Comparison of ENCODE assay signal across 1 cellular context in the genomic region with DNA sequence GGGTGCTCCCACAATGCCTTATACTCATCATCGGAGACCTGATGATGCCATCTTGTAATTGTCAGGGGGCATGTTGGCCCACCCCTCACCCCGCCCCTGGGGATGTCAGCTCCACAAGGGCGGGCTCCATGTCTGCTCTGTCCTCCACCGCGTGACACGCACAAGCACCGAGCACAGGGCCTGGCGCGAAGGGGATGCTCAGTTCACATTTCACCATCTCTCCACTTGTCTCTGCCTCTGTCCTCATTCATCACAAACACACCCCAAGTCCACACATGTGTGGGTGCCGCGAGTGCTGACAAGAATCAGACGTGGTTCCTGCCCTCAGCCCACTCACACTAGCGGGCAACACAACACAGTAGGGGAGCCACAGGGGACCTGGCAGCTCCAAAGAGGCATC.
TF ChIP-seq lines count a peak whose summit lies in the region.

No MANE protein-coding gene starts in this region.

TF ChIP-seq in HepG2, 621 proteins besides CTCF, POLR2A, EP300 and RAD21 (continued from another document):
- TF ChIP-seq SYNCRIP (IDR thresholded peaks at IDR 0.05; ENCODE audit: insufficient read depth, low read depth, low read length), result no peak
